In genomic region chr19:18479964-18480723, GRCh38 we compare ENCODE assay signal across 2 cellular contexts.
TF ChIP-seq lines count a peak whose summit lies in the region.

No MANE protein-coding gene starts in this region.

TF ChIP-seq in K562, 482 proteins besides CTCF, POLR2A, EP300 and RAD21:
- 0 out of 2 replicates have a peak, but pooled peaks have one; percentile 21 for TF ChIP-seq ZNF384 (IDR thresholded peaks at IDR 0.05; ENCODE audit: low read depth, low read length)
- TF ChIP-seq NFIC (IDR thresholded peaks at IDR 0.05), result peak; percentile 92
- TF ChIP-seq ZBTB49 (CRISPR knock-in tag; IDR thresholded peaks at IDR 0.05; ENCODE audit: borderline replicate concordance), result no peak
- no peak for TF ChIP-seq CBFA2T2 (conservative IDR thresholded peaks at IDR 0.05)
- no peak for TF ChIP-seq PBX2 (CRISPR knock-in tag; IDR thresholded peaks at IDR 0.05; ENCODE audit: low read depth)
- no peak for TF ChIP-seq PBX2 (tag; conservative IDR thresholded peaks at IDR 0.05; ENCODE audit: low read depth)
- TF ChIP-seq ZNF584 (CRISPR knock-in tag; IDR thresholded peaks at IDR 0.05; ENCODE audit: low read depth), result no peak
- no peak for TF ChIP-seq THAP12 (CRISPR knock-in tag; IDR thresholded peaks at IDR 0.05)
- TF ChIP-seq ZNF124 (CRISPR knock-in tag; IDR thresholded peaks at IDR 0.05), result no peak
- TF ChIP-seq NCOR1 (IDR thresholded peaks at IDR 0.05), result no peak
- TF ChIP-seq ZNF12 (CRISPR knock-in tag; IDR thresholded peaks at IDR 0.05), result no peak
- no peak for TF ChIP-seq SNAPC5 (CRISPR knock-in tag; IDR thresholded peaks at IDR 0.05)
- no peak for TF ChIP-seq SRSF9 (IDR thresholded peaks at IDR 0.05; ENCODE audit: borderline replicate concordance, low read depth, low read length)
- no peak for TF ChIP-seq MTA3 (IDR thresholded peaks at IDR 0.05; ENCODE audit: borderline replicate concordance)
- no peak for TF ChIP-seq HNRNPL (IDR thresholded peaks at IDR 0.05; ENCODE audit: low read depth, low read length)

TF ChIP-seq in HepG2, 621 proteins besides CTCF, POLR2A, EP300 and RAD21:
- TF ChIP-seq WIZ (CRISPR knock-in tag; IDR thresholded peaks at IDR 0.05) (no peak), PHF8 (CRISPR knock-in tag; IDR thresholded peaks at IDR 0.05) (no peak), ZNF781 (CRISPR knock-in tag; IDR thresholded peaks at IDR 0.05; ENCODE audit: borderline replicate concordance, not compliant biosample characterization) (no peak), TFE3 (CRISPR knock-in tag; IDR thresholded peaks at IDR 0.05) (no peak), HES4 (CRISPR knock-in tag; IDR thresholded peaks at IDR 0.05; ENCODE audit: borderline replicate concordance) (no peak), ZNF687 (CRISPR knock-in tag; IDR thresholded peaks at IDR 0.05) (peak; percentile 19; the same call in 1 of the 2 replicates)
